ENCODE assay signal across 8 cellular contexts in genomic region chr7:136086712-136087111, GRCh38.
DNase-seq lines count a peak whose midpoint lies in the region; ATAC-seq and TF ChIP-seq lines count a peak whose summit lies in the region.

No MANE protein-coding gene starts in this region.

- H3K36me3 Mint-ChIP-seq in activated CD4-positive, alpha-beta memory T cell treated with anti-CD3 and anti-CD28 coated beads, Interleukin-2, amount 10 ng/mL, durations not matched to agents 7 days and 5 days (ENCODE audit: low read depth) = no peaks in the 10 kb centered on the region

- H3K4me1 Mint-ChIP-seq in activated CD4-positive, alpha-beta memory T cell treated with anti-CD3 and anti-CD28 coated beads, Interleukin-2, amount 10 ng/mL, durations not matched to agents 7 days and 5 days = no peaks in the 10 kb centered on the region

- DNase-seq in ELF-1 (ENCODE audit: low read depth, low spot score) (peak; percentile 57), cardiac muscle cell (ENCODE audit: low read depth in 1 of 2, low spot score in 1 of 2) (peak; percentile 71 to 95), DMS79 (lab: John Stamatoyannopoulos, UW) (no peak), NCI-H774 (lab: John Stamatoyannopoulos, UW) (no peak)
- peak; percentile 17 for DNase-seq in activated CD4-positive, alpha-beta memory T cell treated with anti-CD3 and anti-CD28 coated beads, Interleukin-2, amount 10 ng/mL, durations not matched to agents 7 days and 5 days

- TF ChIP-seq CTCF in cardiac muscle cell (IDR thresholded peaks at IDR 0.05; ENCODE audit: low read depth, low read length) (no peak), parathyroid adenoma (IDR thresholded peaks at IDR 0.05) (no peak)

- H3K4me3 ChIP-seq in cardiac muscle cell (no peak overlapping the region), parathyroid adenoma (ENCODE audit: low read depth, low read length) (peak overlapping the region; percentile 59)

- TF ChIP-seq RAD21 in Ishikawa (IDR thresholded peaks at IDR 0.05; ENCODE audit: low read depth) = no peak

- CTCF ChIA-PET in activated CD4-positive, alpha-beta memory T cell treated with anti-CD3 and anti-CD28 coated beads, Interleukin-2, amount 10 ng/mL, durations not matched to agents 7 days and 5 days (lab: Charles Lee) = no interaction called here

- no peak overlapping the region for H3K9ac ChIP-seq in parathyroid adenoma

- H3K36me3 ChIP-seq in cardiac muscle cell = no peaks in the 10 kb centered on the region
- H3K36me3 ChIP-seq in parathyroid adenoma (ENCODE audit: control insufficient read depth, insufficient read depth, low read length) = no peaks in the 10 kb centered on the region

- no peaks in the 10 kb centered on the region for H3K9me3 ChIP-seq in cardiac muscle cell (ENCODE audit: low read depth)
- H3K9me3 ChIP-seq in parathyroid adenoma (ENCODE audit: control insufficient read depth, low read length) = no peaks in the 10 kb centered on the region

- H3K27me3 Mint-ChIP-seq in activated CD4-positive, alpha-beta memory T cell treated with anti-CD3 and anti-CD28 coated beads, Interleukin-2, amount 10 ng/mL, durations not matched to agents 7 days and 5 days = no peaks in the 10 kb centered on the region

- H3K4me1 ChIP-seq in cardiac muscle cell (ENCODE audit: low read depth) (peaks cover 20% of the 10 kb centered on the region), parathyroid adenoma (no peaks in the 10 kb centered on the region)

- H3K27ac ChIP-seq in cardiac muscle cell (peak overlapping the region; percentile 50), parathyroid adenoma (no peak overlapping the region)

- peak; percentile 76 for ATAC-seq in GM21447 (IDR thresholded peaks at IDR 0.05; ENCODE audit: unreplicated experiment)

- no peaks in the 10 kb centered on the region for H3K27me3 ChIP-seq in cardiac muscle cell
- H3K27me3 ChIP-seq in parathyroid adenoma (ENCODE audit: control insufficient read depth, insufficient read depth, low read length) = no peaks in the 10 kb centered on the region

- H3K4me3 Mint-ChIP-seq in activated CD4-positive, alpha-beta memory T cell treated with anti-CD3 and anti-CD28 coated beads, Interleukin-2, amount 10 ng/mL, durations not matched to agents 7 days and 5 days = no peak overlapping the region

- no peaks in the 10 kb centered on the region for H3K79me2 ChIP-seq in parathyroid adenoma

- H2AFZ ChIP-seq in parathyroid adenoma = peak overlapping the region; percentile 63

- TF ChIP-seq EP300 in Ishikawa (IDR thresholded peaks at IDR 0.05; ENCODE audit: borderline replicate concordance) = no peak

- POLR2A ChIA-PET in activated CD4-positive, alpha-beta memory T cell treated with anti-CD3 and anti-CD28 coated beads, Interleukin-2, amount 10 ng/mL, durations not matched to agents 7 days and 5 days (lab: Charles Lee) = no interaction called here

- H3K4me2 ChIP-seq in parathyroid adenoma (ENCODE audit: low read length) = peak overlapping the region; percentile 60

- no peak overlapping the region for H3K27ac Mint-ChIP-seq in activated CD4-positive, alpha-beta memory T cell treated with anti-CD3 and anti-CD28 coated beads, Interleukin-2, amount 10 ng/mL, durations not matched to agents 7 days and 5 days

- H3K9me3 Mint-ChIP-seq in activated CD4-positive, alpha-beta memory T cell treated with anti-CD3 and anti-CD28 coated beads, Interleukin-2, amount 10 ng/mL, durations not matched to agents 7 days and 5 days = no peaks in the 10 kb centered on the region

TF ChIP-seq in Ishikawa, 13 proteins besides CTCF, POLR2A, EP300 and RAD21:
- TF ChIP-seq TCF12 (IDR thresholded peaks at IDR 0.05; ENCODE audit: low read depth) (no peak), YY1 (IDR thresholded peaks at IDR 0.05; ENCODE audit: low read depth) (no peak)
- TF ChIP-seq, protein P1, sequence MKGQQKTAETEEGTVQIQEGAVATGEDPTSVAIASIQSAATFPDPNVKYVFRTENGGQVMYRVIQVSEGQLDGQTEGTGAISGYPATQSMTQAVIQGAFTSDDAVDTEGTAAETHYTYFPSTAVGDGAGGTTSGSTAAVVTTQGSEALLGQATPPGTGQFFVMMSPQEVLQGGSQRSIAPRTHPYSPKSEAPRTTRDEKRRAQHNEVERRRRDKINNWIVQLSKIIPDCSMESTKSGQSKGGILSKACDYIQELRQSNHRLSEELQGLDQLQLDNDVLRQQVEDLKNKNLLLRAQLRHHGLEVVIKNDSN (IDR thresholded peaks at IDR 0.05) = peak; percentile 75
- TF ChIP-seq, protein P2, sequence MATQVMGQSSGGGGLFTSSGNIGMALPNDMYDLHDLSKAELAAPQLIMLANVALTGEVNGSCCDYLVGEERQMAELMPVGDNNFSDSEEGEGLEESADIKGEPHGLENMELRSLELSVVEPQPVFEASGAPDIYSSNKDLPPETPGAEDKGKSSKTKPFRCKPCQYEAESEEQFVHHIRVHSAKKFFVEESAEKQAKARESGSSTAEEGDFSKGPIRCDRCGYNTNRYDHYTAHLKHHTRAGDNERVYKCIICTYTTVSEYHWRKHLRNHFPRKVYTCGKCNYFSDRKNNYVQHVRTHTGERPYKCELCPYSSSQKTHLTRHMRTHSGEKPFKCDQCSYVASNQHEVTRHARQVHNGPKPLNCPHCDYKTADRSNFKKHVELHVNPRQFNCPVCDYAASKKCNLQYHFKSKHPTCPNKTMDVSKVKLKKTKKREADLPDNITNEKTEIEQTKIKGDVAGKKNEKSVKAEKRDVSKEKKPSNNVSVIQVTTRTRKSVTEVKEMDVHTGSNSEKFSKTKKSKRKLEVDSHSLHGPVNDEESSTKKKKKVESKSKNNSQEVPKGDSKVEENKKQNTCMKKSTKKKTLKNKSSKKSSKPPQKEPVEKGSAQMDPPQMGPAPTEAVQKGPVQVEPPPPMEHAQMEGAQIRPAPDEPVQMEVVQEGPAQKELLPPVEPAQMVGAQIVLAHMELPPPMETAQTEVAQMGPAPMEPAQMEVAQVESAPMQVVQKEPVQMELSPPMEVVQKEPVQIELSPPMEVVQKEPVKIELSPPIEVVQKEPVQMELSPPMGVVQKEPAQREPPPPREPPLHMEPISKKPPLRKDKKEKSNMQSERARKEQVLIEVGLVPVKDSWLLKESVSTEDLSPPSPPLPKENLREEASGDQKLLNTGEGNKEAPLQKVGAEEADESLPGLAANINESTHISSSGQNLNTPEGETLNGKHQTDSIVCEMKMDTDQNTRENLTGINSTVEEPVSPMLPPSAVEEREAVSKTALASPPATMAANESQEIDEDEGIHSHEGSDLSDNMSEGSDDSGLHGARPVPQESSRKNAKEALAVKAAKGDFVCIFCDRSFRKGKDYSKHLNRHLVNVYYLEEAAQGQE (IDR thresholded peaks at IDR 0.05; ENCODE audit: low read depth) = no peak
TF ChIP-seq in Ishikawa: peak in this region for 1.

Comparison
In these comparisons a context has a peak if more than half of its experiments do, and no peak if none do; other contexts are left out.
1. DNase-seq: peak in ELF-1 (single experiment), activated CD4-positive, alpha-beta memory T cell treated with anti-CD3 and anti-CD28 coated beads, Interleukin-2, amount 10 ng/mL, durations not matched to agents 7 days and 5 days (single experiment) and cardiac muscle cell (2 of 2); none in DMS79 (single experiment) and NCI-H774 (single experiment).